ENCODE assay signal across 1 cellular context in the genomic region with DNA sequence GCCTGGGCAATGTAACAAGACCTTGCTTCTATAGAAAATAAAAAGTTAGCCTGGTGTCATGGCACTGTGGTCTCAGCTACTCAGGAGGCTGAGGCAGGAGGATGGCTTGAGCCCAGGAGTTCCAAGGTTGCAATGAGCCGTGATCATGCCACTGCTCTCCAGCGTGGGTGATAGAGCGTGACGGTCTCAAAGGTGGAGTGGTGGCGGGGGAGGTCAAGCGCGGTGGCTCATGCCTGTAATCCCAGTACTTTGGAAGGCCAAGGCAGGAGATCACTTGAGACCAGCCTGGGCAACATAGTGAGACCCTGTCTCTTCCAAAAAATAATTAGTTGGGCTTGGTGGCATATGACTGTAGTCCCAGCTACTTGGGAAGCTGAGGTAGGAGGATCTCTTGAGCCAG.
TF ChIP-seq lines count a peak whose summit lies in the region.

No MANE protein-coding gene starts in this region.

TF ChIP-seq in WTC11, 78 proteins besides CTCF, POLR2A, EP300 and RAD21 (continued from another document):
- TF ChIP-seq, protein P1, sequence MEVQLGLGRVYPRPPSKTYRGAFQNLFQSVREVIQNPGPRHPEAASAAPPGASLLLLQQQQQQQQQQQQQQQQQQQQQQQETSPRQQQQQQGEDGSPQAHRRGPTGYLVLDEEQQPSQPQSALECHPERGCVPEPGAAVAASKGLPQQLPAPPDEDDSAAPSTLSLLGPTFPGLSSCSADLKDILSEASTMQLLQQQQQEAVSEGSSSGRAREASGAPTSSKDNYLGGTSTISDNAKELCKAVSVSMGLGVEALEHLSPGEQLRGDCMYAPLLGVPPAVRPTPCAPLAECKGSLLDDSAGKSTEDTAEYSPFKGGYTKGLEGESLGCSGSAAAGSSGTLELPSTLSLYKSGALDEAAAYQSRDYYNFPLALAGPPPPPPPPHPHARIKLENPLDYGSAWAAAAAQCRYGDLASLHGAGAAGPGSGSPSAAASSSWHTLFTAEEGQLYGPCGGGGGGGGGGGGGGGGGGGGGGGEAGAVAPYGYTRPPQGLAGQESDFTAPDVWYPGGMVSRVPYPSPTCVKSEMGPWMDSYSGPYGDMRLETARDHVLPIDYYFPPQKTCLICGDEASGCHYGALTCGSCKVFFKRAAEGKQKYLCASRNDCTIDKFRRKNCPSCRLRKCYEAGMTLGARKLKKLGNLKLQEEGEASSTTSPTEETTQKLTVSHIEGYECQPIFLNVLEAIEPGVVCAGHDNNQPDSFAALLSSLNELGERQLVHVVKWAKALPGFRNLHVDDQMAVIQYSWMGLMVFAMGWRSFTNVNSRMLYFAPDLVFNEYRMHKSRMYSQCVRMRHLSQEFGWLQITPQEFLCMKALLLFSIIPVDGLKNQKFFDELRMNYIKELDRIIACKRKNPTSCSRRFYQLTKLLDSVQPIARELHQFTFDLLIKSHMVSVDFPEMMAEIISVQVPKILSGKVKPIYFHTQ (CRISPR knock-in tag; IDR thresholded peaks at IDR 0.05), result no peak
